Comparison of ENCODE assay signal across 8 cellular contexts in genomic region chr5:132369471-132370240, GRCh38. TPM values are rescaled to one million over a fixed set of nuclear protein-coding genes. Genes with fewer than 3 reads are reported as not detected.
DNase-seq lines count a peak whose midpoint lies in the region; ATAC-seq and TF ChIP-seq lines count a peak whose summit lies in the region.

SLC22A5 (plus strand) TSS chr5:132369710; CDS start chr5:132369973, 263 bp downstream.

- peak within 1 kb of the TSS; percentile 73 for H3K4me3 Mint-ChIP-seq in activated CD8-positive, alpha-beta T cell treated with anti-CD3 and anti-CD28 coated beads, Interleukin-2, amount 10 ng/mL, durations not matched to agents 7 days and 5 days
- H3K4me3 Mint-ChIP-seq in effector memory CD8-positive, alpha-beta T cell = peak within 1 kb of the TSS; percentile 69 to 76

- H3K4me3 ChIP-seq in AG04450 (ENCODE audit: low read depth, low read length) = peak within 1 kb of the TSS; percentile 65

- POLR2A ChIA-PET in AG04450 (lab: Yijun Ruan, JAX) = interaction anchor here (0.7 to 1.9 kb wide), 3 partner anchors 76 to 369 kb away, joined by 3 to 10 read pairs (median 4); partner anchors contain the start of genes IRF1 and SLC22A4
- POLR2A ChIA-PET in activated CD8-positive, alpha-beta T cell treated with anti-CD3 and anti-CD28 coated beads, Interleukin-2, amount 10 ng/mL, durations not matched to agents 7 days and 5 days (lab: Charles Lee) = interaction anchor here (0.6 to 2.1 kb wide), 8 partner anchors 41 to 1046 kb away, joined by 3 to 6 read pairs (median 3); partner anchors contain the start of genes IL3, IRF1 and SLC22A4

- no peak within 1 kb of the TSS for H3K27ac ChIP-seq in AG04450 (ENCODE audit: low read depth, low read length)

- H3K27me3 Mint-ChIP-seq in activated CD8-positive, alpha-beta T cell treated with anti-CD3 and anti-CD28 coated beads, Interleukin-2, amount 10 ng/mL, durations not matched to agents 7 days and 5 days (ENCODE audit: low read depth) = no peaks in the 10 kb centered on the region
- H3K27me3 Mint-ChIP-seq in effector memory CD8-positive, alpha-beta T cell = no peaks in the 10 kb centered on the region

- no peak for TF ChIP-seq CTCF in AG04450 (IDR thresholded peaks at IDR 0.05; ENCODE audit: low read depth, low read length)

- peak within 1 kb of the TSS; percentile 73 for H3K27ac Mint-ChIP-seq in activated CD8-positive, alpha-beta T cell treated with anti-CD3 and anti-CD28 coated beads, Interleukin-2, amount 10 ng/mL, durations not matched to agents 7 days and 5 days
- H3K27ac Mint-ChIP-seq in effector memory CD8-positive, alpha-beta T cell = peak within 1 kb of the TSS; percentile 52 to 82

- H3K4me1 Mint-ChIP-seq in activated CD8-positive, alpha-beta T cell treated with anti-CD3 and anti-CD28 coated beads, Interleukin-2, amount 10 ng/mL, durations not matched to agents 7 days and 5 days (ENCODE audit: low read depth) = peaks cover 21% of the 10 kb centered on the region
- peaks cover 19 to 20% of the 10 kb centered on the region in 2 donors for H3K4me1 Mint-ChIP-seq in effector memory CD8-positive, alpha-beta T cell (ENCODE audit: low read depth in 2 of 2)

- DNase-seq in AG04450 (ENCODE audit: low read depth, low spot score) (no peak), NCI-H510A (lab: John Stamatoyannopoulos, UW) (peak; percentile 71), mesenteric fat pad (ENCODE audit: low spot score) (peak; percentile 93)
- DNase-seq in activated CD8-positive, alpha-beta T cell treated with anti-CD3 and anti-CD28 coated beads, Interleukin-2, amount 10 ng/mL, durations not matched to agents 7 days and 5 days = peak; percentile 72
- peak; percentile 55 to 69 (median 68) for DNase-seq in effector memory CD8-positive, alpha-beta T cell
- peak; percentile 16 to 44 for DNase-seq in stimulated activated CD8-positive, alpha-beta memory T cell treated with anti-CD3 and anti-CD28 coated beads, Interleukin-15, amount 100 ng/mL, for 4 hours (ENCODE audit: low read depth in 2 of 2)

- H3K9me3 ChIP-seq in AG04450 (ENCODE audit: control insufficient read depth, insufficient read depth, low read length) = no peaks in the 10 kb centered on the region

- H3K27me3 ChIP-seq in AG04450 (ENCODE audit: control insufficient read depth, insufficient read depth, low read length) = no peaks in the 10 kb centered on the region

- ATAC-seq in GM18861 (IDR thresholded peaks at IDR 0.05; ENCODE audit: unreplicated experiment) = peak; percentile 82
- ATAC-seq in HG03060 (IDR thresholded peaks at IDR 0.05; ENCODE audit: low read depth, unreplicated experiment) = peak; percentile 52
- ATAC-seq in activated CD8-positive, alpha-beta T cell treated with anti-CD3 and anti-CD28 coated beads, Interleukin-2, amount 10 ng/mL, durations not matched to agents 7 days and 5 days = peak; percentile 97
- ATAC-seq in effector memory CD8-positive, alpha-beta T cell (replicated peaks) = peak; percentile 89

- CTCF ChIA-PET in AG04450 (lab: Charles Lee) = interaction anchor here (0.6 to 3.7 kb wide), 8 partner anchors 10 to 306 kb away, joined by 3 to 14 read pairs (median 5); no protein-coding TSS in a partner anchor
- CTCF ChIA-PET in activated CD8-positive, alpha-beta T cell treated with anti-CD3 and anti-CD28 coated beads, Interleukin-2, amount 10 ng/mL, durations not matched to agents 7 days and 5 days (lab: Charles Lee) = interaction anchor here (0.7 to 2.5 kb wide), 14 partner anchors 9 to 451 kb away, joined by 3 to 12 read pairs (median 4); partner anchors contain the start of genes KIF3A and SLC22A4

- H3K9me3 Mint-ChIP-seq in activated CD8-positive, alpha-beta T cell treated with anti-CD3 and anti-CD28 coated beads, Interleukin-2, amount 10 ng/mL, durations not matched to agents 7 days and 5 days (ENCODE audit: insufficient read depth) = no peaks in the 10 kb centered on the region
- no peaks in the 10 kb centered on the region for H3K9me3 Mint-ChIP-seq in effector memory CD8-positive, alpha-beta T cell

- H3K36me3 Mint-ChIP-seq in activated CD8-positive, alpha-beta T cell treated with anti-CD3 and anti-CD28 coated beads, Interleukin-2, amount 10 ng/mL, durations not matched to agents 7 days and 5 days (ENCODE audit: low read depth) = no peaks in the 10 kb centered on the region
- H3K36me3 Mint-ChIP-seq in effector memory CD8-positive, alpha-beta T cell (ENCODE audit: insufficient read depth) = peaks cover 12% of the 10 kb centered on the region

RNA-seq across cellular contexts. Expression of gene SLC22A5, which starts in this region (rescaled TPM):
- polyA plus RNA-seq in AG04450 (2011; rRNA removed) = 6.9 TPM in 2 replicates
- 9.6 and 13.4 TPM in 2 replicates for polyA minus RNA-seq in AG04450 (2011; rRNA and poly(A)+ RNA removed)
- 1 to 10 TPM; 2.2 to 3.5 TPM for total RNA-seq in activated CD8-positive, alpha-beta T cell treated with anti-CD3 and anti-CD28 coated beads, Interleukin-2, amount 10 ng/mL, durations not matched to agents 7 days and 5 days
- total RNA-seq in mesenteric fat pad = 20.6 TPM
